8 cellular contexts compared by ENCODE assay signal in the genomic region with DNA sequence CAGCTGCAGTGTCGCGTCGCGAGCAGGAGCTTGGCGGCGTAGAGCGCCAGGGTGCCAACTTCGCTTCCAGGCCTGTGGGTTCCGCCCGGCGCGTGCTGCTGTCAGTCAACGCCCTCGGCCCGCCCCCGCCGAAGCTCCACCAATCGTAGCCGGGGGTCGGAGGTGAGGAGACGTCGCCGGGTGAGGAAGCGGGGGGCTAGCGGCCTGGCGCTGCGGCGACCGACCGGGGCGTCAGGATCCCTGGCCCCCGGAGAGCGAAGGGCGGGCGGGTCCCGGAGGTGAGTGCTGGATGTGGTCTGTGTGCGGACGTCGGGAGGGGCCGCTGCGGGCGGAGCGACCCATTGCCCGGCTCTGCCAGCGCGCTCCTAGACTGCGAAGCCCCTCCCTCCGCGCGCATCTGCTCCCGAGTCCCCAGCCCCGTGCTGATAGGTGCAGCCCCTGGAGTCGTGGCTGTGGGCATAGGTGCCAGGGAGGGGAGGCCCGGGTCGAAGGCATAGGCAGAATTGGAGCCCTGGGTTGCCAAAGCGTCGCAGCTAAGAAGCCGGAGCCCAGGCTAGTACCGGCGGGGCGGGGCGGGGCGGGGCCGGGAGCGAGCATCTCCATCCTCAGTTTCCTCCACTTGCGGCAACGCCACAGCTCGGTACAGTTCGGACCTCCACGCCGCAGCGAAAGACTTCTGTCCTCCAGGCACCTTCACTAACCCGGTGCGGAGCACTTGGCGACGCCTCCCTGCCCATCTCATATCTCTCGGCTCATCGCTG. TPM values are rescaled to one million over a fixed set of nuclear protein-coding genes. Genes with fewer than 3 reads are reported as not detected.
A peak's percentile ranks its signal among the peaks of the same experiment; 100 is the strongest.
DNase-seq lines count a peak whose midpoint lies in the region; ATAC-seq, FAIRE-seq and TF ChIP-seq lines count a peak whose summit lies in the region.

Gene NXPE3 (plus strand): TSS at position 165 of the 761 bp plus-strand sequence. CDS start 6,386 bp downstream, outside the sequence.

- H3K36me3 ChIP-seq in WERI-Rb-1 (peaks cover 4% of the 10 kb centered on the region; the same call in 1 of the 2 replicates), bronchial epithelial cell (ENCODE audit: control insufficient read depth, insufficient read depth, low read length) (peaks cover 2% of the 10 kb centered on the region)

- TF ChIP-seq CTCF in WERI-Rb-1 (IDR thresholded peaks at IDR 0.05; ENCODE audit: low read depth, low read length) (no peak), bronchial epithelial cell (IDR thresholded peaks at IDR 0.05; ENCODE audit: insufficient read depth, low read length, severe bottlenecking) (no peak)

- no peaks in the 10 kb centered on the region for H3K9me3 ChIP-seq in WERI-Rb-1 (ENCODE audit: severe bottlenecking)

- H3K4me3 ChIP-seq in WERI-Rb-1 (ENCODE audit: low read depth, low read length), result peak within 1 kb of the TSS; percentile 91
- peak within 1 kb of the TSS; percentile 90 for H3K4me3 ChIP-seq in bronchial epithelial cell (ENCODE audit: low read depth, low read length)

- in situ Hi-C loops in ACHN (cut with HindIII; ENCODE audit: low pct_ligation_motif_present, low pct_unique_long_range_greater_than_20kb, low sequenced_read_pairs), result no loop called here

- H3K27ac ChIP-seq in WERI-Rb-1, result peak within 1 kb of the TSS; percentile 74

- FAIRE-seq in bronchial epithelial cell (lab: Jason Lieb, UNC), result no peak

- ATAC-seq in GM18870 (IDR thresholded peaks at IDR 0.05; ENCODE audit: unreplicated experiment), result peak; percentile 91
- peak; percentile 92 for ATAC-seq in HG03108 (IDR thresholded peaks at IDR 0.05; ENCODE audit: unreplicated experiment)

- H3K27me3 ChIP-seq in WERI-Rb-1 (ENCODE audit: insufficient read depth, low read depth, severe bottlenecking) (no peaks in the 10 kb centered on the region), bronchial epithelial cell (ENCODE audit: control insufficient read depth, insufficient read depth, low read length) (no peaks in the 10 kb centered on the region)

- DNase-seq in ACHN (peak; percentile 82), NCI-H2171 treated with DMSO at 0.1 percent for 48 hours (lab: John Stamatoyannopoulos, UW) (peak; percentile 97), WERI-Rb-1 (peak; percentile 89), bronchial epithelial cell (ENCODE audit: low read depth) (peak; percentile 60), iPS-NIHi7 (ENCODE audit: extremely low spot score) (peak; percentile 93), smooth muscle cell of the brain vasculature (ENCODE audit: low read depth, low spot score) (peak; percentile 31)

RNA-seq across cellular contexts. Expression of gene NXPE3, which starts in this region (rescaled TPM):
- 3.9 and 6.7 TPM in 2 replicates for total RNA-seq in bronchial epithelial cell

Comparison
In these comparisons a context has a peak if more than half of its experiments do, and no peak if none do; other contexts are left out.
1. Peak in every context shown above with its lines: DNase-seq, ATAC-seq, H3K4me3 ChIP-seq and H3K27ac ChIP-seq.
2. DNase-seq: peak in every context shown above with its lines; median percentile 97 in NCI-H2171 treated with DMSO at 0.1 percent for 48 hours; 93 in iPS-NIHi7; 89 in WERI-Rb-1; 82 in ACHN; 60 in bronchial epithelial cell; 31 in smooth muscle cell of the brain vasculature.